1 cellular context compared by ENCODE assay signal in the genomic region with DNA sequence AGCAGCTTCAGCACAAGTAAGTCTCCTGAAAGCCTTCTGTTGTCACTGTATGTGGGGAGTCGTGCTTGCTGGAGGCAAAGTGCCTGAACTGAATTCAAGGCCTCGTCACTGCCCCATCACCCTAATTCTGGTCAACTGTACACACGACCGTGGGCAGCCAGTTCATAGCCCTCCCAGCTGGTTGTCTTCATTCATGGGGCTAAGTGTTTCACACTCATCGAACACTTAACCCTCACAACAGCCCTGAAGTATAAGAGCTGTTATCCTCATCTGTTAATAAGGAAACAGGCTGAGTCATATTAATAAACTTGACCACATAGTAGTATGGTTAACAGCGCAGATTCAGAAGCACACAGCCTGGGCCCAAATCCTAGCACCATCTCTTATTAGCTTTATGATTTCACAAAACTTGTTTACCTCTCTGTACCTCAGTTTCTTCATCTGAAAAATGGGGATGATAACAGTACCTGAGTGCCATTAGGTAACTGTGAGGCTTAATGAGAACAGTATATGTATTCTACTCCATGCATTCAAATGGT.
TF ChIP-seq lines count a peak whose summit lies in the region.

No MANE protein-coding gene starts in this region.

TF ChIP-seq in GM23338, 12 proteins besides CTCF, POLR2A, EP300 and RAD21 (continued from another document):
- no peak for TF ChIP-seq ZNF462 (CRISPR knock-in tag; IDR thresholded peaks at IDR 0.05)
- TF ChIP-seq NANOG (IDR thresholded peaks at IDR 0.05; ENCODE audit: borderline replicate concordance) = no peak
- no peak for TF ChIP-seq REST (IDR thresholded peaks at IDR 0.05; ENCODE audit: unreplicated experiment)
- no peak for TF ChIP-seq POLR2AphosphoS5 (IDR thresholded peaks at IDR 0.05; ENCODE audit: low read depth)
- TF ChIP-seq CREB1 (CRISPR knock-in tag; IDR thresholded peaks at IDR 0.05; ENCODE audit: low read depth) = no peak
- TF ChIP-seq JUNB (IDR thresholded peaks at IDR 0.05; ENCODE audit: unreplicated experiment) = no peak
- TF ChIP-seq ZNF114 (CRISPR knock-in tag; IDR thresholded peaks at IDR 0.05) = no peak
- TF ChIP-seq EZH2phosphoT487 (IDR thresholded peaks at IDR 0.05; ENCODE audit: unreplicated experiment) = no peak
